Comparison of ENCODE assay signal across 15 cellular contexts in genomic region chr10:3323865-3324498, GRCh38.
DNase-seq lines count a peak whose midpoint lies in the region; ATAC-seq and TF ChIP-seq lines count a peak whose summit lies in the region.
"Had no signal": no experiment of that assay in that cellular context is flagged by ENCODE, and none has a peak within 500 bp of the region (broad histone marks: within the 10 kb centered on the region; RNA-seq: fewer than 3 reads in every experiment).

No MANE protein-coding gene starts in this region.

- TF ChIP-seq CTCF in coronary artery (IDR thresholded peaks at IDR 0.05) (no peak), lower lobe of right lung (IDR thresholded peaks at IDR 0.05) (no peak), sigmoid colon (IDR thresholded peaks at IDR 0.05) (no peak)

- intact Hi-C loops in lower lobe of right lung (cut with DNase I) (no loop called here), sigmoid colon (cut with DNase I) (no loop called here)

- H3K27me3 ChIP-seq in lower lobe of right lung (ENCODE audit: low read depth) (no peaks in the 10 kb centered on the region), sigmoid colon (no peaks in the 10 kb centered on the region)
- H3K27me3 ChIP-seq: brain microvascular endothelial cell had no signal

- H3K4me1 ChIP-seq in lower lobe of right lung (peaks cover 5% of the 10 kb centered on the region), sigmoid colon (no peaks in the 10 kb centered on the region)
- H3K4me1 ChIP-seq: prostate gland had no signal

- 90 to 91% methylated on average over 11 of the region's 11 CpGs for WGBS in sigmoid colon, 2 donors

- H3K27ac ChIP-seq in coronary artery: peak overlapping the region in 1 of 2 donors; percentile 52
- H3K27ac ChIP-seq in lower lobe of right lung: no peak overlapping the region
- H3K27ac ChIP-seq in sigmoid colon: no peak overlapping the region
- H3K27ac ChIP-seq: brain microvascular endothelial cell, prostate gland had no signal

- no peaks in the 10 kb centered on the region for H3K9me3 ChIP-seq in lower lobe of right lung
- no peaks in the 10 kb centered on the region for H3K9me3 ChIP-seq in sigmoid colon
- H3K9me3 ChIP-seq: prostate gland had no signal

- DNase-seq in Ammon's horn (ENCODE audit: low spot score) (peak; percentile 64), NCI-H226 (peak; percentile 16), coronary artery (ENCODE audit: low spot score) (no peak), myocyte (ENCODE audit: low read depth) (peak; percentile 44), lower lobe of right lung (no peak), sigmoid colon (no peak)
- no peak for DNase-seq in stimulated activated naive CD8-positive, alpha-beta T cell treated with anti-CD3 and anti-CD28 coated beads, Interleukin-15, Interleukin-2, amounts not matched to agents 100 U/mL and 50 U/mL, for 24 hours
- DNase-seq: activated CD4-positive, alpha-beta T cell treated with anti-CD3 and anti-CD28 coated beads for 4 hours; brain microvascular endothelial cell; NCI-H187; stimulated activated CD4-positive, alpha-beta T cell treated with anti-CD3 and anti-CD28 coated beads, Interleukin-4, amount 100 ng/mL, for 1 hour; T-helper 1 cell had no signal

- no peak for TF ChIP-seq POLR2A in sigmoid colon (IDR thresholded peaks at IDR 0.05)

- H3K36me3 ChIP-seq in lower lobe of right lung (no peaks in the 10 kb centered on the region), sigmoid colon (no peaks in the 10 kb centered on the region)
- H3K36me3 ChIP-seq: brain microvascular endothelial cell, prostate gland had no signal

- ATAC-seq in lower lobe of right lung (no peak), HG03097 (IDR thresholded peaks at IDR 0.05; ENCODE audit: low FRiP score, unreplicated experiment) (no peak)
- no peak for ATAC-seq in stimulated activated naive CD8-positive, alpha-beta T cell treated with anti-CD3 and anti-CD28 coated beads, Interleukin-15, Interleukin-2, amounts not matched to agents 100 U/mL and 50 U/mL, for 24 hours
- ATAC-seq: stimulated activated memory B cell treated with anti-CD40 and anti-IgM and Interleukin-4, amounts not matched to agents 10 μg/mL and 1 μg/mL and 100 μg/mL, for 72 hours had no signal

- H3K4me3 ChIP-seq in coronary artery (peak overlapping the region; percentile 41), lower lobe of right lung (no peak overlapping the region), sigmoid colon (no peak overlapping the region)
- H3K4me3 ChIP-seq: prostate gland had no signal

- no peak for TF ChIP-seq EP300 in sigmoid colon (IDR thresholded peaks at IDR 0.05)

Comparison
In these comparisons a context has a peak if more than half of its experiments do, and no peak if none do; other contexts are left out.
1. DNase-seq: peak in Ammon's horn (single experiment), NCI-H226 (single experiment) and myocyte (single experiment); none in coronary artery (single experiment), lower lobe of right lung (single experiment), sigmoid colon (single experiment) and stimulated activated naive CD8-positive, alpha-beta T cell treated with anti-CD3 and anti-CD28 coated beads, Interleukin-15, Interleukin-2, amounts not matched to agents 100 U/mL and 50 U/mL, for 24 hours (single experiment).